9 cellular contexts compared by ENCODE assay signal in genomic region chr1:42765271-42765670, GRCh38. TPM values are rescaled to one million over a fixed set of nuclear protein-coding genes. Genes with fewer than 3 reads are reported as not detected.
DNase-seq lines count a peak whose midpoint lies in the region; ATAC-seq, FAIRE-seq and TF ChIP-seq lines count a peak whose summit lies in the region.
"Had no signal": no experiment of that assay in that cellular context is flagged by ENCODE, and none has a peak within 500 bp of the region (broad histone marks: within the 10 kb centered on the region; RNA-seq: fewer than 3 reads in every experiment).

No MANE protein-coding gene starts in this region.

- H3K27me3 ChIP-seq in GM23338 (ENCODE audit: insufficient read depth) (no peaks in the 10 kb centered on the region), adipocyte (replicated peaks; ENCODE audit: control insufficient read depth, insufficient read depth, low read length) (no peaks in the 10 kb centered on the region), stomach (no peaks in the 10 kb centered on the region)

- H3K36me3 ChIP-seq in GM23338 (ENCODE audit: insufficient read depth), result peaks cover 10% of the 10 kb centered on the region; the same call in 1 of the 2 replicates
- H3K36me3 ChIP-seq in adipocyte (ENCODE audit: control insufficient read depth, insufficient read depth, low read length, severe bottlenecking), result peaks cover 14% of the 10 kb centered on the region
- H3K36me3 ChIP-seq in kidney (ENCODE audit: control insufficient read depth in 1 of 2, insufficient read depth in 2 of 2, low read length in 2 of 2), result no peaks in the 10 kb centered on the region
- H3K36me3 ChIP-seq in stomach, result peaks cover 0 to 18% (median 6%) of the 10 kb centered on the region in 4 donors

- peak overlapping the region; percentile 96 for H3K9ac ChIP-seq in adipocyte (ENCODE audit: low read length)
- H3K9ac ChIP-seq in kidney (ENCODE audit: low read length in 2 of 2), result peak overlapping the region; percentile 51 to 93

- peak overlapping the region; percentile 83 for H3K4me2 ChIP-seq in GM23338

- no peak overlapping the region for H3K4me3 Mint-ChIP-seq in GM23338
- H3K4me3 Mint-ChIP-seq in chondrocyte (ENCODE audit: unreplicated experiment), result no peak overlapping the region

- H3K27me3 Mint-ChIP-seq in GM23338 (ENCODE audit: insufficient read depth, low read depth, poor library complexity) (peaks cover 13% of the 10 kb centered on the region), chondrocyte (ENCODE audit: low read depth) (no peaks in the 10 kb centered on the region)

- no peak for TF ChIP-seq POLR2A in stomach (IDR thresholded peaks at IDR 0.05)

- FAIRE-seq in kidney (lab: Jason Lieb, UNC), result no peak
- FAIRE-seq: small intestine had no signal

- H2AFZ ChIP-seq in GM23338, result no peak overlapping the region

- TF ChIP-seq EP300 in stomach (IDR thresholded peaks at IDR 0.05), result no peak

- DNase-seq in GM23338 (ENCODE audit: low spot score) (no peak), adipocyte (ENCODE audit: low read depth) (peak; percentile 51), kidney (no peak), stomach (no peak), GM13976 (ENCODE audit: low spot score) (no peak), posterior cingulate gyrus (no peak), chondrocyte (ENCODE audit: low spot score) (no peak)

- H3K9me3 ChIP-seq in adipocyte (ENCODE audit: control insufficient read depth, low read length) (no peaks in the 10 kb centered on the region), kidney (ENCODE audit: control insufficient read depth in 1 of 2, low read length in 2 of 2) (no peaks in the 10 kb centered on the region), stomach (no peaks in the 10 kb centered on the region)

- intact Hi-C loops in kidney (cut with DNase I), result no loop called here
- intact Hi-C loops in stomach (cut with DNase I; ENCODE audit: low total_unique reads), result no loop called here
- intact Hi-C loops in posterior cingulate gyrus (cut with DNase I), result loop anchor here (5.0 kb wide), 1 partner anchor 192 kb away; the partner anchor contains the start of gene SLC2A1

- H3K79me2 ChIP-seq in GM23338 (replicated peaks; ENCODE audit: insufficient read depth), result peaks cover 57% of the 10 kb centered on the region

- H3K9me2 ChIP-seq in GM23338 (ENCODE audit: insufficient read depth), result no peaks in the 10 kb centered on the region

- ATAC-seq in GM23338, result no peak
- no peak for ATAC-seq in GM19035 (IDR thresholded peaks at IDR 0.05; ENCODE audit: unreplicated experiment)

- no peaks in the 10 kb centered on the region for H3K9me3 Mint-ChIP-seq in GM23338
- H3K9me3 Mint-ChIP-seq in chondrocyte (ENCODE audit: low read depth), result no peaks in the 10 kb centered on the region

- H3K4me3 ChIP-seq in GM23338 (peak overlapping the region; percentile 92), adipocyte (ENCODE audit: low read length) (peak overlapping the region; percentile 88), kidney (ENCODE audit: low read length in 2 of 2) (peak overlapping the region; percentile 83 to 89), stomach (peak overlapping the region; percentile 81 to 100 (median 90))

- H3K36me3 Mint-ChIP-seq in GM23338 (ENCODE audit: low read depth) (peaks cover 30% of the 10 kb centered on the region), chondrocyte (ENCODE audit: low read depth) (peaks cover 3% of the 10 kb centered on the region)

- WGBS in stomach, 5 donors, result 27 to 36% (median 30%) methylated on average over 7 of the region's 7 CpGs

- H4K20me1 ChIP-seq in GM23338 (replicated peaks; ENCODE audit: insufficient read depth), result no peaks in the 10 kb centered on the region; the same call in 1 of the 2 replicates

- peaks cover 24% of the 10 kb centered on the region for H3K4me1 ChIP-seq in GM23338 (ENCODE audit: insufficient read depth)
- peaks cover 16% of the 10 kb centered on the region for H3K4me1 ChIP-seq in adipocyte (ENCODE audit: control insufficient read depth, insufficient read depth, low read length)
- H3K4me1 ChIP-seq in kidney (ENCODE audit: control insufficient read depth in 1 of 2, insufficient read depth in 1 of 2, low read depth in 1 of 2, low read length in 2 of 2), result peaks cover 0 to 8% of the 10 kb centered on the region in 2 donors
- H3K4me1 ChIP-seq in stomach, result peaks cover 12 to 55% (median 41%) of the 10 kb centered on the region in 4 donors

- 0 out of 2 replicates have a peak overlapping the region, but pooled peaks have one; percentile 21 for H3K27ac ChIP-seq in GM23338 (ENCODE audit: low read depth)
- H3K27ac ChIP-seq in kidney (ENCODE audit: low read depth in 2 of 2, low read length in 2 of 2), result no peak overlapping the region
- H3K27ac ChIP-seq in stomach, result peak overlapping the region in 4 of 5 donors; percentile 88 to 95 (median 90)

- no peaks in the 10 kb centered on the region for H3F3A ChIP-seq in GM23338 (replicated peaks; ENCODE audit: low read depth)

- TF ChIP-seq CTCF in GM23338 (conservative IDR thresholded peaks at IDR 0.05; ENCODE audit: low read depth in 2 of 2) (no peak), kidney (IDR thresholded peaks at IDR 0.05; ENCODE audit: borderline replicate concordance, extremely low read depth, insufficient read depth) (no peak), stomach (IDR thresholded peaks at IDR 0.05) (no peak), GM13976 (IDR thresholded peaks at IDR 0.05; ENCODE audit: borderline replicate concordance, control extremely low read depth, extremely low read depth, insufficient read depth, missing control alignments) (no peak), chondrocyte (IDR thresholded peaks at IDR 0.05) (no peak)

- peaks cover 10% of the 10 kb centered on the region for H3K4me1 Mint-ChIP-seq in GM23338
- peaks cover 28% of the 10 kb centered on the region for H3K4me1 Mint-ChIP-seq in chondrocyte (ENCODE audit: low read depth)

- in situ Hi-C loops in GM13976 (cut with MboI; ENCODE audit: low sequenced_read_pairs, unreplicated experiment), result no loop called here

- H3K27ac Mint-ChIP-seq in GM23338 (no peak overlapping the region), chondrocyte (ENCODE audit: unreplicated experiment) (no peak overlapping the region)

TF ChIP-seq in GM23338, 12 proteins besides CTCF, POLR2A, EP300 and RAD21 (continues in another document):
- no peak for TF ChIP-seq ZNF114 (CRISPR knock-in tag; IDR thresholded peaks at IDR 0.05)

RNA-seq across cellular contexts. Expression of gene P3H1, which starts 1.6 kb away (rescaled TPM):
- 67.1 and 75.1 TPM in 2 replicates for total RNA-seq in GM23338 (2014; rRNA removed; shearing (Covaris generic))
- 50.5 and 51.1 TPM in 2 replicates for polyA plus RNA-seq in GM23338 (2016; fragmentation: Nextera tagmentation; extraction: Ambion mirVana)
- 29.7 TPM for total RNA-seq in kidney
- polyA plus RNA-seq in kidney (ENCODE audit: insufficient read depth, low read depth, low replicate concordance), result 19.0 TPM
- total RNA-seq in stomach, result 10 to 100 TPM; 17.8 to 78.2 (median 43.0) TPM
- 10 to 100 TPM in 2 of 3 donors, 1 to 10 TPM in 1; 5.0 to 18.2 (median 13.4) TPM for polyA plus RNA-seq in stomach
- 256 to 288 TPM (median 278 TPM) in 3 replicates for total RNA-seq in chondrocyte

RNA-seq across cellular contexts. Expression of gene C1orf50, which starts 1.8 kb away (rescaled TPM):
- total RNA-seq in GM23338 (2014; rRNA removed; shearing (Covaris generic)), result 3.3 and 4.4 TPM in 2 replicates
- polyA plus RNA-seq in GM23338 (2016; fragmentation: Nextera tagmentation; extraction: Ambion mirVana) (4.7 and 5.0 TPM in 2 replicates), kidney (ENCODE audit: insufficient read depth, low read depth, low replicate concordance) (14.6 TPM), stomach (1 to 10 TPM; 3.9 to 6.0 (median 4.1) TPM)
- total RNA-seq in kidney (7.5 TPM), stomach (1 to 10 TPM in 2 of 5 donors, under 1 TPM in 1, not detected in 2; 0.89 to 6.7 (median 6.1) TPM), chondrocyte (6.7 to 6.9 TPM (median 6.7 TPM) in 3 replicates)

RNA-seq across cellular contexts. Expression of gene TMEM269, which starts 19.5 kb away (rescaled TPM):
- total RNA-seq in GM23338 (2014; rRNA removed; shearing (Covaris generic)), result 0.45 TPM in 1 of 2 replicates, not detected in the other
- polyA plus RNA-seq in GM23338 (2016; fragmentation: Nextera tagmentation; extraction: Ambion mirVana) (0.28 and 0.31 TPM in 2 replicates), kidney (ENCODE audit: insufficient read depth, low read depth, low replicate concordance) (not detected), stomach (under 1 TPM in 1 of 3 donors, not detected in 2; 0.03 TPM)
- total RNA-seq in kidney (0.22 TPM), stomach (under 1 TPM in 1 of 5 donors, not detected in 4; 0.55 TPM), chondrocyte (0.20 to 0.70 TPM (median 0.23 TPM) in 3 replicates)

RNA-seq across cellular contexts. Expression of gene CLDN19, which starts 25.2 kb away (rescaled TPM):
- 10.8 and 12.8 TPM in 2 replicates for total RNA-seq in GM23338 (2014; rRNA removed; shearing (Covaris generic))
- polyA plus RNA-seq in GM23338 (2016; fragmentation: Nextera tagmentation; extraction: Ambion mirVana), result 2.3 and 2.6 TPM in 2 replicates
- 23.2 TPM for total RNA-seq in kidney
- polyA plus RNA-seq in kidney (ENCODE audit: insufficient read depth, low read depth, low replicate concordance), result 42.5 TPM
- total RNA-seq in stomach, result under 1 TPM in 1 of 5 donors, not detected in 4; 0.37 TPM
- polyA plus RNA-seq in stomach, result not detected
- total RNA-seq in chondrocyte, result not detected in 3 replicates

RNA-seq across cellular contexts. Expression of gene ERMAP, which starts 51.7 kb away (rescaled TPM):
- 1.8 and 2.2 TPM in 2 replicates for total RNA-seq in GM23338 (2014; rRNA removed; shearing (Covaris generic))
- polyA plus RNA-seq in GM23338 (2016; fragmentation: Nextera tagmentation; extraction: Ambion mirVana) (1.2 and 1.9 TPM in 2 replicates), kidney (ENCODE audit: insufficient read depth, low read depth, low replicate concordance) (5.4 TPM), stomach (1 to 10 TPM; 3.5 to 4.9 (median 4.9) TPM)
- total RNA-seq in kidney (13.3 TPM), stomach (10 to 100 TPM in 2 of 5 donors, 1 to 10 TPM in 2, not detected in 1; 4.9 to 13.6 (median 8.4) TPM), chondrocyte (13.1 to 15.7 TPM (median 13.7 TPM) in 3 replicates)

Comparison
In these comparisons a context has a peak if more than half of its experiments do, and no peak if none do; other contexts are left out.
1. H3K27ac ChIP-seq: peak in GM23338 (single experiment) and stomach (4 of 5); none in kidney (0 of 2).
2. Peak in every context shown above with its lines, with median percentiles within 50 percentile points of each other: H3K4me3 ChIP-seq.